12 cellular contexts compared by ENCODE assay signal in genomic region chr9:97528529-97529230, GRCh38. TPM values are rescaled to one million over a fixed set of nuclear protein-coding genes. Genes with fewer than 3 reads are reported as not detected.
DNase-seq lines count a peak whose midpoint lies in the region; ATAC-seq and TF ChIP-seq lines count a peak whose summit lies in the region.
"Had no signal": no experiment of that assay in that cellular context is flagged by ENCODE, and none has a peak within 500 bp of the region (broad histone marks: within the 10 kb centered on the region; RNA-seq: fewer than 3 reads in every experiment).

No MANE protein-coding gene starts in this region.

- H3K4me3 ChIP-seq in epithelial cell of esophagus (ENCODE audit: low read length) (no peak overlapping the region), muscle layer of duodenum (ENCODE audit: low read depth in 1 of 2, low read length in 2 of 2) (no peak overlapping the region), upper lobe of right lung (no peak overlapping the region)

- H3K27me3 ChIP-seq in muscle layer of duodenum (ENCODE audit: low read depth, low read length) (no peaks in the 10 kb centered on the region), upper lobe of right lung (no peaks in the 10 kb centered on the region)

- peak overlapping the region; percentile 43 for H3K27ac ChIP-seq in muscle layer of duodenum (ENCODE audit: low read length)
- peak overlapping the region; percentile 78 for H3K27ac ChIP-seq in upper lobe of right lung

- ATAC-seq in upper lobe of right lung (peak; percentile 86), GM18858 (IDR thresholded peaks at IDR 0.05; ENCODE audit: unreplicated experiment) (no peak)

- TF ChIP-seq CTCF in epithelial cell of esophagus (IDR thresholded peaks at IDR 0.05; ENCODE audit: insufficient read depth, low read depth, low read length, missing control alignments): peak; percentile 13
- TF ChIP-seq CTCF in upper lobe of right lung (IDR thresholded peaks at IDR 0.05): no peak
- no peak for TF ChIP-seq CTCF in GM10266 (IDR thresholded peaks at IDR 0.05; ENCODE audit: control insufficient read depth, insufficient read depth, low read depth, missing control alignments)

- DNase-seq in NCI-H510A treated with DMSO at 0.1 percent for 48 hours (lab: John Stamatoyannopoulos, UW) (peak; percentile 35), NCI-H510A (lab: John Stamatoyannopoulos, UW) (no peak), epithelial cell of esophagus (ENCODE audit: low read depth) (peak; percentile 16), upper lobe of right lung (peak; percentile 67), NCI-H2107 (lab: John Stamatoyannopoulos, UW) (no peak), GM10266 (ENCODE audit: extremely low spot score) (no peak)
- DNase-seq: activated CD8-positive, alpha-beta memory T cell treated with anti-CD3 and anti-CD28 coated beads for 24 hours; activated naive CD8-positive, alpha-beta T cell treated with anti-CD3 and anti-CD28 coated beads, Interleukin-2, amount 10 ng/mL, durations not matched to agents 7 days and 5 days; immature natural killer cell had no signal

- H3K4me1 ChIP-seq in muscle layer of duodenum (ENCODE audit: control insufficient read depth in 1 of 2, insufficient read depth in 2 of 2, low read length in 2 of 2) (peaks cover 3 to 37% of the 10 kb centered on the region in 2 donors), upper lobe of right lung (peaks cover 27% of the 10 kb centered on the region)

- intact Hi-C loops in upper lobe of right lung (cut with DNase I): no loop called here

- H3K36me3 ChIP-seq in muscle layer of duodenum (ENCODE audit: control insufficient read depth in 1 of 2, insufficient read depth in 2 of 2, low read length in 2 of 2): peaks cover 0 to 23% of the 10 kb centered on the region in 2 donors
- peaks cover 5% of the 10 kb centered on the region for H3K36me3 ChIP-seq in upper lobe of right lung

- H3K9me3 ChIP-seq in muscle layer of duodenum (ENCODE audit: control insufficient read depth in 1 of 2, low read length in 2 of 2): no peaks in the 10 kb centered on the region
- H3K9me3 ChIP-seq in upper lobe of right lung: no peaks in the 10 kb centered on the region

RNA-seq across cellular contexts. Expression of gene TMOD1, which starts 27.2 kb away (rescaled TPM):
- total RNA-seq in upper lobe of right lung: 11.3 TPM
- total RNA-seq: osteocyte had no signal

Comparison
In these comparisons a context has a peak if more than half of its experiments do, and no peak if none do; other contexts are left out.
1. DNase-seq: peak in NCI-H510A treated with DMSO at 0.1 percent for 48 hours (single experiment), epithelial cell of esophagus (single experiment) and upper lobe of right lung (single experiment); none in NCI-H510A (single experiment), NCI-H2107 (single experiment) and GM10266 (single experiment).